ENCODE assay signal across 10 cellular contexts in genomic region chr11:116379185-116379828, GRCh38.
DNase-seq lines count a peak whose midpoint lies in the region; ATAC-seq and TF ChIP-seq lines count a peak whose summit lies in the region.
"Had no signal": no experiment of that assay in that cellular context is flagged by ENCODE, and none has a peak within 500 bp of the region (broad histone marks: within the 10 kb centered on the region; RNA-seq: fewer than 3 reads in every experiment).

No MANE protein-coding gene starts in this region.

- H3K36me3 ChIP-seq in DND-41 (ENCODE audit: insufficient read depth, low read length) = no peaks in the 10 kb centered on the region
- H3K36me3 ChIP-seq: upper lobe of left lung had no signal

- no peaks in the 10 kb centered on the region for H3K36me3 Mint-ChIP-seq in activated CD8-positive, alpha-beta T cell treated with anti-CD3 and anti-CD28 coated beads, Interleukin-2, amount 10 ng/mL, durations not matched to agents 7 days and 5 days (ENCODE audit: low read depth)

- no peaks in the 10 kb centered on the region for H3K9me3 Mint-ChIP-seq in activated CD8-positive, alpha-beta T cell treated with anti-CD3 and anti-CD28 coated beads, Interleukin-2, amount 10 ng/mL, durations not matched to agents 7 days and 5 days (ENCODE audit: insufficient read depth)

- POLR2A ChIA-PET in activated CD8-positive, alpha-beta T cell treated with anti-CD3 and anti-CD28 coated beads, Interleukin-2, amount 10 ng/mL, durations not matched to agents 7 days and 5 days (lab: Charles Lee) = no interaction called here

- DNase-seq in DND-41 (peak; percentile 60), kidney tubule cell (ENCODE audit: low spot score) (peak; percentile 12), midbrain (lab: John Stamatoyannopoulos, UW) (no peak), NCI-H1436 (lab: John Stamatoyannopoulos, UW) (no peak), activated T-cell treated with anti-CD3 and anti-CD28 coated beads for 4 hours (no peak)
- peak; percentile 21 for DNase-seq in Jurkat, Clone E6-1 (ENCODE audit: low read depth, low spot score)
- DNase-seq in activated CD8-positive, alpha-beta T cell treated with anti-CD3 and anti-CD28 coated beads, Interleukin-2, amount 10 ng/mL, durations not matched to agents 7 days and 5 days = peak; percentile 37
- DNase-seq: SHP77 treated with DMSO at 0.1 percent for 48 hours, upper lobe of left lung had no signal

- H3K4me2 ChIP-seq in DND-41 (ENCODE audit: insufficient read depth, low read length) = no peak overlapping the region

- no peak overlapping the region for H3K9ac ChIP-seq in DND-41 (ENCODE audit: low read depth, low read length)

- no peak overlapping the region for H3K4me3 Mint-ChIP-seq in activated CD8-positive, alpha-beta T cell treated with anti-CD3 and anti-CD28 coated beads, Interleukin-2, amount 10 ng/mL, durations not matched to agents 7 days and 5 days

- H3K27ac Mint-ChIP-seq in activated CD8-positive, alpha-beta T cell treated with anti-CD3 and anti-CD28 coated beads, Interleukin-2, amount 10 ng/mL, durations not matched to agents 7 days and 5 days = no peak overlapping the region

- H3K4me1 Mint-ChIP-seq in activated CD8-positive, alpha-beta T cell treated with anti-CD3 and anti-CD28 coated beads, Interleukin-2, amount 10 ng/mL, durations not matched to agents 7 days and 5 days (ENCODE audit: low read depth) = no peaks in the 10 kb centered on the region

- no peaks in the 10 kb centered on the region for H3K4me1 ChIP-seq in DND-41 (ENCODE audit: insufficient read depth, low read length)
- H3K4me1 ChIP-seq: upper lobe of left lung had no signal

- no peaks in the 10 kb centered on the region for H3K27me3 Mint-ChIP-seq in activated CD8-positive, alpha-beta T cell treated with anti-CD3 and anti-CD28 coated beads, Interleukin-2, amount 10 ng/mL, durations not matched to agents 7 days and 5 days (ENCODE audit: low read depth)

- no peak overlapping the region for H3K27ac ChIP-seq in DND-41 (ENCODE audit: low read length)
- H3K27ac ChIP-seq: upper lobe of left lung had no signal

- no peak overlapping the region for H2AFZ ChIP-seq in DND-41 (ENCODE audit: low read depth, low read length)

- no peak overlapping the region for H3K4me3 ChIP-seq in DND-41 (ENCODE audit: low read depth in 1 of 2, low read length in 2 of 2)
- no peak overlapping the region for H3K4me3 ChIP-seq in Jurkat, Clone E6-1 (ENCODE audit: low read length)
- H3K4me3 ChIP-seq: upper lobe of left lung had no signal

- no peak for TF ChIP-seq CTCF in DND-41 (IDR thresholded peaks at IDR 0.05; ENCODE audit: borderline replicate concordance, extremely low read depth, low read length, poor library complexity, severe bottlenecking)

- H3K79me2 ChIP-seq in DND-41 (ENCODE audit: insufficient read depth, low read length) = no peaks in the 10 kb centered on the region

- no peaks in the 10 kb centered on the region for H3K9me3 ChIP-seq in DND-41 (ENCODE audit: insufficient read depth, low read length, severe bottlenecking)
- H3K9me3 ChIP-seq: upper lobe of left lung had no signal

- CTCF ChIA-PET in activated CD8-positive, alpha-beta T cell treated with anti-CD3 and anti-CD28 coated beads, Interleukin-2, amount 10 ng/mL, durations not matched to agents 7 days and 5 days (lab: Charles Lee) = no interaction called here

- no peaks in the 10 kb centered on the region for H4K20me1 ChIP-seq in DND-41 (ENCODE audit: insufficient read depth, low read length)

- ATAC-seq in DND-41 (ENCODE audit: insufficient read depth, low read depth) (no peak; the same call in 2 of the 3 replicates), GM18861 (IDR thresholded peaks at IDR 0.05; ENCODE audit: unreplicated experiment) (no peak)
- ATAC-seq in activated CD8-positive, alpha-beta T cell treated with anti-CD3 and anti-CD28 coated beads, Interleukin-2, amount 10 ng/mL, durations not matched to agents 7 days and 5 days = no peak

- no peaks in the 10 kb centered on the region for H3K27me3 ChIP-seq in DND-41 (ENCODE audit: insufficient read depth, low read length, poor library complexity)
- H3K27me3 ChIP-seq: upper lobe of left lung had no signal

Comparison
In these comparisons a context has a peak if more than half of its experiments do, and no peak if none do; other contexts are left out.
1. DNase-seq: peak in DND-41 (single experiment), Jurkat, Clone E6-1 (single experiment), activated CD8-positive, alpha-beta T cell treated with anti-CD3 and anti-CD28 coated beads, Interleukin-2, amount 10 ng/mL, durations not matched to agents 7 days and 5 days (single experiment) and kidney tubule cell (single experiment); none in midbrain (single experiment), NCI-H1436 (single experiment) and activated T-cell treated with anti-CD3 and anti-CD28 coated beads for 4 hours (single experiment).